In genomic region chr11:75508051-75508561, GRCh38 we compare ENCODE assay signal across 9 cellular contexts. TPM values are rescaled to one million over a fixed set of nuclear protein-coding genes. Genes with fewer than 3 reads are reported as not detected.
DNase-seq lines count a peak whose midpoint lies in the region; ATAC-seq and TF ChIP-seq lines count a peak whose summit lies in the region.
"Had no signal": no experiment of that assay in that cellular context is flagged by ENCODE, and none has a peak within 500 bp of the region (broad histone marks: within the 10 kb centered on the region; RNA-seq: fewer than 3 reads in every experiment).

No MANE protein-coding gene starts in this region.

- intact Hi-C loops in lower leg skin (cut with DNase I; ENCODE audit: low total_unique reads): no loop called here

- peak overlapping the region; percentile 81 for H3K27ac Mint-ChIP-seq in T-helper 1 cell treated with Interleukin-12 subunit alpha and Interleukin-12 subunit beta and Interleukin-4 antibody, amounts not matched to agents 30 μg/mL and 1 μg/mL, for 36 hours
- H3K27ac Mint-ChIP-seq in activated naive CD8-positive, alpha-beta T cell treated with anti-CD3 and anti-CD28 coated beads, Interleukin-2, amount 50 U/mL, for 24 hours: peak overlapping the region; percentile 67

- H3K36me3 Mint-ChIP-seq in T-helper 1 cell treated with Interleukin-12 subunit alpha and Interleukin-12 subunit beta and Interleukin-4 antibody, amounts not matched to agents 30 μg/mL and 1 μg/mL, for 36 hours (ENCODE audit: low read depth): no peaks in the 10 kb centered on the region
- H3K36me3 Mint-ChIP-seq in activated naive CD8-positive, alpha-beta T cell treated with anti-CD3 and anti-CD28 coated beads, Interleukin-2, amount 50 U/mL, for 24 hours (ENCODE audit: low read depth): no peaks in the 10 kb centered on the region

- DNase-seq in AML-193 (lab: John Stamatoyannopoulos, UW): peak; percentile 1 to 19
- DNase-seq in activated naive CD8-positive, alpha-beta T cell treated with anti-CD3 and anti-CD28 coated beads, Interleukin-2, amount 50 U/mL, for 24 hours: no peak
- DNase-seq in lower leg skin (ENCODE audit: low spot score in 2 of 2): no peak
- no peak for DNase-seq in NCI-H510A treated with DMSO at 0.1 percent for 48 hours (lab: John Stamatoyannopoulos, UW)
- DNase-seq: heart left ventricle had no signal

- H3K4me3 ChIP-seq in lower leg skin (ENCODE audit: low read depth, poor library complexity, severe bottlenecking): no peak overlapping the region
- H3K4me3 ChIP-seq: heart left ventricle had no signal

- H3K27me3 Mint-ChIP-seq in T-helper 1 cell treated with Interleukin-12 subunit alpha and Interleukin-12 subunit beta and Interleukin-4 antibody, amounts not matched to agents 30 μg/mL and 1 μg/mL, for 36 hours (ENCODE audit: low read depth): no peaks in the 10 kb centered on the region
- no peaks in the 10 kb centered on the region for H3K27me3 Mint-ChIP-seq in activated naive CD8-positive, alpha-beta T cell treated with anti-CD3 and anti-CD28 coated beads, Interleukin-2, amount 50 U/mL, for 24 hours

- 52 to 56% methylated on average over 8 of the region's 8 CpGs for WGBS in lower leg skin, 2 donors

- peaks cover 9% of the 10 kb centered on the region for H3K4me1 Mint-ChIP-seq in T-helper 1 cell treated with Interleukin-12 subunit alpha and Interleukin-12 subunit beta and Interleukin-4 antibody, amounts not matched to agents 30 μg/mL and 1 μg/mL, for 36 hours (ENCODE audit: low read depth)
- peaks cover 13% of the 10 kb centered on the region for H3K4me1 Mint-ChIP-seq in activated naive CD8-positive, alpha-beta T cell treated with anti-CD3 and anti-CD28 coated beads, Interleukin-2, amount 50 U/mL, for 24 hours

- TF ChIP-seq CTCF in lower leg skin (IDR thresholded peaks at IDR 0.05): no peak

- no peak for TF ChIP-seq POLR2A in lower leg skin (IDR thresholded peaks at IDR 0.05)

- no peak overlapping the region for H3K4me3 Mint-ChIP-seq in T-helper 1 cell treated with Interleukin-12 subunit alpha and Interleukin-12 subunit beta and Interleukin-4 antibody, amounts not matched to agents 30 μg/mL and 1 μg/mL, for 36 hours
- no peak overlapping the region for H3K4me3 Mint-ChIP-seq in activated naive CD8-positive, alpha-beta T cell treated with anti-CD3 and anti-CD28 coated beads, Interleukin-2, amount 50 U/mL, for 24 hours

- ATAC-seq in GM21447 (IDR thresholded peaks at IDR 0.05; ENCODE audit: unreplicated experiment) (peak; percentile 55), HG03280 (IDR thresholded peaks at IDR 0.05; ENCODE audit: unreplicated experiment) (no peak), HG02623 (IDR thresholded peaks at IDR 0.05; ENCODE audit: unreplicated experiment) (no peak)
- peak; percentile 60 for ATAC-seq in activated naive CD8-positive, alpha-beta T cell treated with anti-CD3 and anti-CD28 coated beads, Interleukin-2, amount 50 U/mL, for 24 hours
- ATAC-seq: heart left ventricle had no signal

- no peaks in the 10 kb centered on the region for H3K9me3 Mint-ChIP-seq in T-helper 1 cell treated with Interleukin-12 subunit alpha and Interleukin-12 subunit beta and Interleukin-4 antibody, amounts not matched to agents 30 μg/mL and 1 μg/mL, for 36 hours
- no peaks in the 10 kb centered on the region for H3K9me3 Mint-ChIP-seq in activated naive CD8-positive, alpha-beta T cell treated with anti-CD3 and anti-CD28 coated beads, Interleukin-2, amount 50 U/mL, for 24 hours

RNA-seq across cellular contexts. Expression of gene GDPD5, which starts 17.6 kb away (rescaled TPM):
- 1 to 10 TPM; 3.9 to 8.5 (median 5.2) TPM for total RNA-seq in lower leg skin

RNA-seq across cellular contexts. Expression of gene SERPINH1, which starts 53.9 kb away (rescaled TPM):
- 100 to 1,000 TPM in 2 of 4 donors, 10 to 100 TPM in 2; 73.3 to 116 (median 94.3) TPM for total RNA-seq in lower leg skin

Comparison
In these comparisons a context has a peak if more than half of its experiments do, and no peak if none do; other contexts are left out.
1. DNase-seq: peak in AML-193 (2 of 2); none in activated naive CD8-positive, alpha-beta T cell treated with anti-CD3 and anti-CD28 coated beads, Interleukin-2, amount 50 U/mL, for 24 hours (single experiment), lower leg skin (0 of 2) and NCI-H510A treated with DMSO at 0.1 percent for 48 hours (single experiment).
2. ATAC-seq: peak in GM21447 (single experiment) and activated naive CD8-positive, alpha-beta T cell treated with anti-CD3 and anti-CD28 coated beads, Interleukin-2, amount 50 U/mL, for 24 hours (single experiment); none in HG03280 (single experiment) and HG02623 (single experiment).